ENCODE assay signal across 8 cellular contexts in the genomic region with DNA sequence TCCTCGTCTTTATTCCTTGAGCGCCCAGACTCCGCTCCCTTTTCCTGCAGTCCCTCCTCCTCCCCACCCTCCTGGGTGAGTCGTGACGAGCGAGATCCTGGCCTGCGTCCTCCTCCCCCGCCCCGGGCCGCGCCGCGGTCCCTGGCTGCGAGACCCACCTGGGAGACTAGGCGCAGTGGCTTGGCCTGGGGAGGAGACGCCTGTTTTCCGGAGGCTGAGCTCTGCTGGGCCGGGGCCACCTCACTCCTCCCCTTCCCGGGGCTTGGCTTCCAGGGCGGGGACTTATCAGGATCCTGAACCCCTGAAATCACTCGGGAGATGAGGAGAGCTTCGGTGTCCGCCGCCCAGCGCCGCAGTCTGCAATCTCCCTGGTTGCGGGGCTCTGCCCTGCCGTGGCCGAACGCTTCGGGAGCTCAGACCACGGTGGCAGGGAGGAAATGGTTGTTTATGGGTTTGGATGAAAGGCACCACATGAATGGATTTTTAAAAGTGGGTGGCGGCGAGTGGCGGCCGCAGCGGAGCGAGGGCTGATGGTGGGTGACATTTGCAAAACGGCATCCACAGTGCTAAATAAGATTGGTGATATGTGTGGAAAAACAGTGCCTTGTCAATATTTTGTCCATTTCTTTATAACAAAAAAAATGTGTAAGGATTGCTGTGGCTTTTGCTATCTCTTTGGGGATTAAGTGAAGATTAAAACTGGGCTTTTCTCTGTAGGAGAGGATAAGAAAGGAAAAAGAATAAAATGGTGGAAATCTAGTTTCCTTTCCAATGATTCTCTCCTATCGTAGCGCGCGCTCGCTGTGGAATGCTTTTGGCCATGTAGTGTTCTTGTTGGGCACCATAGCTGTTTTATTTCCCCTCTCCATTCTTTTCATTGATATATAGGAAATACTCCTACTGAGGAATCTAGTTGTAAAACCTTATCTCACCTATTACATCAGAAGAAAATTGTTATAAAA. TPM values are rescaled to one million over a fixed set of nuclear protein-coding genes. Genes with fewer than 3 reads are reported as not detected.
DNase-seq lines count a peak whose midpoint lies in the region; ATAC-seq and TF ChIP-seq lines count a peak whose summit lies in the region.

No MANE protein-coding gene starts in this region.

- no peak for TF ChIP-seq CTCF in epithelial cell of proximal tubule (conservative IDR thresholded peaks at IDR 0.05; ENCODE audit: low read depth, low read length)

- peak; percentile 84 for DNase-seq in EL
- peak; percentile 70 for DNase-seq in NCI-H510A treated with DMSO at 0.1 percent for 48 hours (lab: John Stamatoyannopoulos, UW)
- peak; percentile 56 for DNase-seq in activated T-cell treated with anti-CD3 and anti-CD28 coated beads, Interleukin-2, amount 50 U/mL, for 1 hour
- no peak for DNase-seq in epithelial cell of proximal tubule (ENCODE audit: low read depth)
- DNase-seq in mucosa of gallbladder (ENCODE audit: low spot score) = peak; percentile 52
- DNase-seq in stromal cell of bone marrow (ENCODE audit: low read depth) = peak; percentile 47

- peak overlapping the region; percentile 66 for H3K4me3 ChIP-seq in epithelial cell of proximal tubule (ENCODE audit: low read depth, low read length)

- ATAC-seq in HG03139 (IDR thresholded peaks at IDR 0.05; ENCODE audit: unreplicated experiment) (no peak), GM18519 (IDR thresholded peaks at IDR 0.05; ENCODE audit: low FRiP score, unreplicated experiment) (no peak)

RNA-seq across cellular contexts. Expression of a gene that starts 1.2 kb away (rescaled TPM):
- total RNA-seq in epithelial cell of proximal tubule (12.4 and 14.6 TPM in 2 replicates), mucosa of gallbladder (52.8 TPM)
